In the genomic region with DNA sequence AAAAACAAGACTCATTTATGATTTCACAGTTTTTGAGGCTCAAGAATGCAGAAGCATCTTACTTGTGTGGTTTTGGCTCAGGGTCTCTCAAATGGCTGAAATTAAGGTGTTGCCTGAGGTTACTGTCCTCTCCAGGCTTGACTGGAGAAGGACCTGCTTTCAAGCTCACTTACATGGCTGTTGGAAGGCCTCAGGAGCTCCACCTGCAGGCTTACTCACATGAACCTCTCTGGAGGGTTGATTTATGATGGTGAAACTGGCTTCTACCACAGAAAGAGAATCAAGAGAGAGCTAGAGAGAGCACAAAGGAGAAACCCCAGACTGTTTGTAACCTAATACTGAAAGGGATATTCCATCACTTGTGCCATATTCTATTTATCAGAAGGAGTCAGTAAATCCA, we compare ENCODE assay signal across 8 cellular contexts. TPM values are rescaled to one million over a fixed set of nuclear protein-coding genes. Genes with fewer than 3 reads are reported as not detected.
DNase-seq lines count a peak whose midpoint lies in the region; ATAC-seq and TF ChIP-seq lines count a peak whose summit lies in the region.

No MANE protein-coding gene starts in this region.

- H3K27ac ChIP-seq in DOHH2 (ENCODE audit: low read depth, low read length) (no peak overlapping the region), esophagus muscularis mucosa (replicated peaks in 1 of 4) (no peak overlapping the region)

- H3F3A ChIP-seq in DOHH2 (ENCODE audit: control insufficient read depth, insufficient read depth), result no peaks in the 10 kb centered on the region

- H3K27me3 ChIP-seq in DOHH2 (ENCODE audit: control insufficient read depth, low read length) (no peaks in the 10 kb centered on the region), esophagus muscularis mucosa (peaks cover 0 to 6% (median 0%) of the 10 kb centered on the region in 4 donors)

- TF ChIP-seq POLR2A in erythroblast (IDR thresholded peaks at IDR 0.05; ENCODE audit: low read length), result no peak
- no peak for TF ChIP-seq POLR2A in esophagus muscularis mucosa (IDR thresholded peaks at IDR 0.05; ENCODE audit: low read depth)

- CTCF ChIA-PET in activated CD4-positive, alpha-beta T cell treated with anti-CD3 and anti-CD28 coated beads, Interleukin-2, amount 10 ng/mL, durations not matched to agents 7 days and 5 days (lab: Charles Lee), result no interaction called here

- no peaks in the 10 kb centered on the region for H3K9me3 Mint-ChIP-seq in activated CD4-positive, alpha-beta T cell treated with anti-CD3 and anti-CD28 coated beads, Interleukin-2, amount 10 ng/mL, durations not matched to agents 7 days and 5 days

- no peaks in the 10 kb centered on the region for H3K36me3 Mint-ChIP-seq in activated CD4-positive, alpha-beta T cell treated with anti-CD3 and anti-CD28 coated beads, Interleukin-2, amount 10 ng/mL, durations not matched to agents 7 days and 5 days (ENCODE audit: low read depth)

- H3K4me3 Mint-ChIP-seq in activated CD4-positive, alpha-beta T cell treated with anti-CD3 and anti-CD28 coated beads, Interleukin-2, amount 10 ng/mL, durations not matched to agents 7 days and 5 days, result no peak overlapping the region

- H3K4me2 ChIP-seq in DOHH2 (ENCODE audit: low read length), result no peak overlapping the region

- H3K27me3 Mint-ChIP-seq in activated CD4-positive, alpha-beta T cell treated with anti-CD3 and anti-CD28 coated beads, Interleukin-2, amount 10 ng/mL, durations not matched to agents 7 days and 5 days, result peaks cover 19% of the 10 kb centered on the region

- H3K27ac Mint-ChIP-seq in activated CD4-positive, alpha-beta T cell treated with anti-CD3 and anti-CD28 coated beads, Interleukin-2, amount 10 ng/mL, durations not matched to agents 7 days and 5 days, result no peak overlapping the region

- H3K9me3 ChIP-seq in DOHH2 (ENCODE audit: control insufficient read depth, insufficient read depth, low read length) (no peaks in the 10 kb centered on the region), esophagus muscularis mucosa (no peaks in the 10 kb centered on the region)

- POLR2A ChIA-PET in activated CD4-positive, alpha-beta T cell treated with anti-CD3 and anti-CD28 coated beads, Interleukin-2, amount 10 ng/mL, durations not matched to agents 7 days and 5 days (lab: Charles Lee), result no interaction called here

- H3K36me3 ChIP-seq in DOHH2 (ENCODE audit: control insufficient read depth, low read length) (no peaks in the 10 kb centered on the region), esophagus muscularis mucosa (no peaks in the 10 kb centered on the region)

- no peak overlapping the region for H3K4me3 ChIP-seq in DOHH2 (ENCODE audit: low read length)
- no peak overlapping the region for H3K4me3 ChIP-seq in esophagus muscularis mucosa

- H3K4me1 ChIP-seq in DOHH2 (ENCODE audit: control insufficient read depth, low read length) (no peaks in the 10 kb centered on the region), esophagus muscularis mucosa (no peaks in the 10 kb centered on the region)

- no peaks in the 10 kb centered on the region for H3K4me1 Mint-ChIP-seq in activated CD4-positive, alpha-beta T cell treated with anti-CD3 and anti-CD28 coated beads, Interleukin-2, amount 10 ng/mL, durations not matched to agents 7 days and 5 days

- peak; percentile 59 for ATAC-seq in GM21526 (IDR thresholded peaks at IDR 0.05; ENCODE audit: low FRiP score, unreplicated experiment)

- H3K79me2 ChIP-seq in DOHH2 (ENCODE audit: control insufficient read depth, low read length), result no peaks in the 10 kb centered on the region

- no peaks in the 10 kb centered on the region for H3K9me2 ChIP-seq in DOHH2 (replicated peaks; ENCODE audit: control insufficient read depth, low read length)

- H4K20me1 ChIP-seq in DOHH2 (ENCODE audit: control insufficient read depth, insufficient read depth, low read depth, low read length), result no peaks in the 10 kb centered on the region

- TF ChIP-seq EP300 in esophagus muscularis mucosa (IDR thresholded peaks at IDR 0.05), result no peak

- peak; percentile 30 for TF ChIP-seq CTCF in DOHH2 (IDR thresholded peaks at IDR 0.05; ENCODE audit: low read depth, low read length, poor library complexity, severe bottlenecking)
- no peak for TF ChIP-seq CTCF in esophagus muscularis mucosa (IDR thresholded peaks at IDR 0.05)

- DNase-seq in NCI-H146 treated with DMSO at 0.1 percent for 48 hours (lab: John Stamatoyannopoulos, UW; ENCODE audit: unreplicated experiment) (peak; percentile 3), erythroblast (lab: John Stamatoyannopoulos, UW) (peak; percentile 25 to 35), GDM1 (lab: John Stamatoyannopoulos, UW) (no peak), esophagus muscularis mucosa (ENCODE audit: extremely low spot score) (no peak)
- no peak for DNase-seq in activated CD4-positive, CD25-positive, alpha-beta regulatory T cell treated with anti-CD3 and anti-CD28 coated beads, Interleukin-2, amount 50 U/mL, for 72 hours
- DNase-seq in activated CD4-positive, alpha-beta T cell treated with anti-CD3 and anti-CD28 coated beads, Interleukin-2, amount 10 ng/mL, durations not matched to agents 7 days and 5 days, result no peak

- intact Hi-C loops in esophagus muscularis mucosa (cut with DNase I), result no loop called here

RNA-seq across cellular contexts. Expression of a gene that starts 6.2 kb away (rescaled TPM):
- total RNA-seq in esophagus muscularis mucosa, result 1 to 10 TPM in 3 of 4 donors, under 1 TPM in 1; 0.57 to 3.3 (median 2.8) TPM
- not detected for total RNA-seq in activated CD4-positive, alpha-beta T cell treated with anti-CD3 and anti-CD28 coated beads, Interleukin-2, amount 10 ng/mL, durations not matched to agents 7 days and 5 days

Comparison
In these comparisons a context has a peak if more than half of its experiments do, and no peak if none do; other contexts are left out.
1. DNase-seq: peak in NCI-H146 treated with DMSO at 0.1 percent for 48 hours (single experiment) and erythroblast (2 of 2); none in GDM1 (single experiment), activated CD4-positive, CD25-positive, alpha-beta regulatory T cell treated with anti-CD3 and anti-CD28 coated beads, Interleukin-2, amount 50 U/mL, for 72 hours (single experiment), esophagus muscularis mucosa (single experiment) and activated CD4-positive, alpha-beta T cell treated with anti-CD3 and anti-CD28 coated beads, Interleukin-2, amount 10 ng/mL, durations not matched to agents 7 days and 5 days (single experiment).